17 cellular contexts compared by ENCODE assay signal in genomic region chr20:44660506-44660905, GRCh38. TPM values are rescaled to one million over a fixed set of nuclear protein-coding genes. Genes with fewer than 3 reads are reported as not detected.
DNase-seq lines count a peak whose midpoint lies in the region; ATAC-seq, FAIRE-seq and TF ChIP-seq lines count a peak whose summit lies in the region.
"Had no signal": no experiment of that assay in that cellular context is flagged by ENCODE, and none has a peak within 500 bp of the region (broad histone marks: within the 10 kb centered on the region; RNA-seq: fewer than 3 reads in every experiment).

No MANE protein-coding gene starts in this region.

- FAIRE-seq in GM12878 (lab: Jason Lieb, UNC) = peak; percentile 23
- FAIRE-seq: G401.6 had no signal

- H3K4me1 Mint-ChIP-seq in activated T-cell treated with anti-CD3 and anti-CD28 coated beads, Interleukin-2, amount 50 U/mL, for 72 hours (ENCODE audit: low read depth) = no peaks in the 10 kb centered on the region
- H3K4me1 Mint-ChIP-seq in activated T-cell treated with anti-CD3 and anti-CD28 coated beads, Interleukin-2, amount 50 U/mL, for 24 hours (ENCODE audit: low read depth) = peaks cover 2% of the 10 kb centered on the region
- peaks cover 11% of the 10 kb centered on the region for H3K4me1 Mint-ChIP-seq in stimulated activated effector memory CD8-positive, alpha-beta T cell treated with anti-CD3 and anti-CD28 coated beads, Interleukin-12 subunit alpha, Interleukin-12 subunit beta, amount 100 ng/mL, for 72 hours

- in situ Hi-C loops in GM23248 (cut with MboI) = no loop called here
- in situ Hi-C loops in GM12878 (cut with MboI) = no loop called here

- H3K9me3 Mint-ChIP-seq in activated T-cell treated with anti-CD3 and anti-CD28 coated beads, Interleukin-2, amount 50 U/mL, for 72 hours = no peaks in the 10 kb centered on the region
- H3K9me3 Mint-ChIP-seq in activated T-cell treated with anti-CD3 and anti-CD28 coated beads, Interleukin-2, amount 50 U/mL, for 24 hours = no peaks in the 10 kb centered on the region
- no peaks in the 10 kb centered on the region for H3K9me3 Mint-ChIP-seq in stimulated activated effector memory CD8-positive, alpha-beta T cell treated with anti-CD3 and anti-CD28 coated beads, Interleukin-12 subunit alpha, Interleukin-12 subunit beta, amount 100 ng/mL, for 72 hours
- H3K9me3 Mint-ChIP-seq: CD4-positive, alpha-beta T cell had no signal

- no peaks in the 10 kb centered on the region for H3K36me3 Mint-ChIP-seq in activated T-cell treated with anti-CD3 and anti-CD28 coated beads, Interleukin-2, amount 50 U/mL, for 72 hours (ENCODE audit: insufficient read depth in 2 of 2)
- no peaks in the 10 kb centered on the region for H3K36me3 Mint-ChIP-seq in activated T-cell treated with anti-CD3 and anti-CD28 coated beads, Interleukin-2, amount 50 U/mL, for 24 hours (ENCODE audit: low read depth)
- H3K36me3 Mint-ChIP-seq in stimulated activated effector memory CD8-positive, alpha-beta T cell treated with anti-CD3 and anti-CD28 coated beads, Interleukin-12 subunit alpha, Interleukin-12 subunit beta, amount 100 ng/mL, for 72 hours = no peaks in the 10 kb centered on the region

- H3K4me2 ChIP-seq in GM23248 (ENCODE audit: unreplicated experiment) (no peak overlapping the region), GM12878 (ENCODE audit: control insufficient read depth, insufficient read depth) (no peak overlapping the region)

- H3K27me3 ChIP-seq in GM23248 (replicated peaks; ENCODE audit: insufficient read depth) (no peaks in the 10 kb centered on the region), GM12878 (replicated peaks in 1 of 2; ENCODE audit: control insufficient read depth in 2 of 2, insufficient read depth in 2 of 2, low read length in 1 of 2) (no peaks in the 10 kb centered on the region), testis (no peaks in the 10 kb centered on the region)

- H3K27ac Mint-ChIP-seq in activated T-cell treated with anti-CD3 and anti-CD28 coated beads, Interleukin-2, amount 50 U/mL, for 72 hours = no peak overlapping the region
- no peak overlapping the region for H3K27ac Mint-ChIP-seq in activated T-cell treated with anti-CD3 and anti-CD28 coated beads, Interleukin-2, amount 50 U/mL, for 24 hours
- peak overlapping the region; percentile 54 for H3K27ac Mint-ChIP-seq in stimulated activated effector memory CD8-positive, alpha-beta T cell treated with anti-CD3 and anti-CD28 coated beads, Interleukin-12 subunit alpha, Interleukin-12 subunit beta, amount 100 ng/mL, for 72 hours
- H3K27ac Mint-ChIP-seq: CD4-positive, alpha-beta T cell had no signal

- no peaks in the 10 kb centered on the region for H3K9me2 ChIP-seq in GM23248 (ENCODE audit: insufficient read depth)

- H3K4me3 Mint-ChIP-seq in activated T-cell treated with anti-CD3 and anti-CD28 coated beads, Interleukin-2, amount 50 U/mL, for 72 hours = no peak overlapping the region
- no peak overlapping the region for H3K4me3 Mint-ChIP-seq in activated T-cell treated with anti-CD3 and anti-CD28 coated beads, Interleukin-2, amount 50 U/mL, for 24 hours
- H3K4me3 Mint-ChIP-seq in stimulated activated effector memory CD8-positive, alpha-beta T cell treated with anti-CD3 and anti-CD28 coated beads, Interleukin-12 subunit alpha, Interleukin-12 subunit beta, amount 100 ng/mL, for 72 hours = no peak overlapping the region
- H3K4me3 Mint-ChIP-seq: CD4-positive, alpha-beta T cell had no signal

- BruUV-seq in GM12878 (replicated peaks; lab: Mats Ljungman, UMichigan) = no TSS peak

- H2AFZ ChIP-seq in GM23248 (no peak overlapping the region), GM12878 (ENCODE audit: control insufficient read depth, low read depth, low read length) (peak overlapping the region; percentile 33; the same call in 1 of the 2 replicates)

- H3K36me3 ChIP-seq in GM23248 (ENCODE audit: low read depth) (no peaks in the 10 kb centered on the region), GM12878 (ENCODE audit: control insufficient read depth in 2 of 2, insufficient read depth in 2 of 2, low read length in 1 of 2) (no peaks in the 10 kb centered on the region), testis (ENCODE audit: low read depth, missing control alignments) (no peaks in the 10 kb centered on the region)

- no peak for TF ChIP-seq EP300 in GM12878 (IDR thresholded peaks at IDR 0.05; ENCODE audit: borderline replicate concordance in 1 of 2, control insufficient read depth in 1 of 2, low read depth in 2 of 2, low read length in 2 of 2)

- H3K9ac ChIP-seq in GM23248 (no peak overlapping the region), GM12878 (ENCODE audit: control insufficient read depth, insufficient read depth, low read length) (no peak overlapping the region)

- POLR2A ChIA-PET in GM12878 (lab: Charles Lee) = no interaction called here

- TF ChIP-seq RAD21 in GM12878 (IDR thresholded peaks at IDR 0.05; ENCODE audit: insufficient read depth, low read depth, low read length) = no peak

- H4K20me1 ChIP-seq in GM23248 (ENCODE audit: insufficient read depth) (no peaks in the 10 kb centered on the region), GM12878 (ENCODE audit: control insufficient read depth, insufficient read depth) (no peaks in the 10 kb centered on the region)

- H3K27ac ChIP-seq in GM23248 (no peak overlapping the region), GM12878 (ENCODE audit: control insufficient read depth, insufficient read depth) (no peak overlapping the region), testis (no peak overlapping the region)

- no peak for TF ChIP-seq POLR2A in GM12878 (IDR thresholded peaks at IDR 0.05; ENCODE audit: low read depth, low read length)
- TF ChIP-seq POLR2A in testis (IDR thresholded peaks at IDR 0.05) = no peak

- H3K4me3 ChIP-seq in GM23248 (no peak overlapping the region), GM12878 (no peak overlapping the region), testis (no peak overlapping the region)

- peaks cover 4% of the 10 kb centered on the region; the same call in 1 of the 2 replicates for H3F3A ChIP-seq in GM23248 (ENCODE audit: insufficient read depth)

- no peaks in the 10 kb centered on the region for H3K4me1 ChIP-seq in GM23248 (ENCODE audit: insufficient read depth)
- H3K4me1 ChIP-seq in GM12878 (ENCODE audit: control insufficient read depth, insufficient read depth, low read length) = no peaks in the 10 kb centered on the region; the same call in 1 of the 2 replicates
- no peaks in the 10 kb centered on the region for H3K4me1 ChIP-seq in testis

- no peak for DNase-seq in activated T-cell treated with anti-CD3 and anti-CD28 coated beads, Interleukin-2, amount 50 U/mL, for 72 hours
- DNase-seq in activated T-cell treated with anti-CD3 and anti-CD28 coated beads, Interleukin-2, amount 50 U/mL, for 24 hours = no peak
- DNase-seq in GM23248 (peak; percentile 32), GM12878 (ENCODE audit: low read depth, low spot score) (no peak), medulla oblongata (ENCODE audit: extremely low spot score) (no peak), testis (no peak), C1 segment of cervical spinal cord (lab: John Stamatoyannopoulos, UW) (no peak)
- DNase-seq in stimulated activated effector memory CD8-positive, alpha-beta T cell treated with anti-CD3 and anti-CD28 coated beads, Interleukin-12 subunit alpha, Interleukin-12 subunit beta, amount 100 ng/mL, for 72 hours (ENCODE audit: low spot score in 2 of 2) = no peak
- DNase-seq: Calu3; CD4-positive, alpha-beta T cell; GOT3; NCI-H1417; NCI-H1930; NCI-H2171; NCI-H510A had no signal

- H3K27me3 Mint-ChIP-seq in activated T-cell treated with anti-CD3 and anti-CD28 coated beads, Interleukin-2, amount 50 U/mL, for 72 hours (ENCODE audit: low read depth) = no peaks in the 10 kb centered on the region
- H3K27me3 Mint-ChIP-seq in activated T-cell treated with anti-CD3 and anti-CD28 coated beads, Interleukin-2, amount 50 U/mL, for 24 hours = no peaks in the 10 kb centered on the region
- H3K27me3 Mint-ChIP-seq: CD4-positive, alpha-beta T cell had no signal

- no peaks in the 10 kb centered on the region for H3K79me2 ChIP-seq in GM23248 (ENCODE audit: insufficient read depth)
- no peaks in the 10 kb centered on the region for H3K79me2 ChIP-seq in GM12878 (ENCODE audit: control insufficient read depth, insufficient read depth, low read length)

- ATAC-seq in activated T-cell treated with anti-CD3 and anti-CD28 coated beads, Interleukin-2, amount 50 U/mL, for 72 hours (replicated peaks in 1 of 2) = peak; percentile 18 to 53
- ATAC-seq in GM12878 = peak; percentile 79
- no peak for ATAC-seq in stimulated activated effector memory CD8-positive, alpha-beta T cell treated with anti-CD3 and anti-CD28 coated beads, Interleukin-12 subunit alpha, Interleukin-12 subunit beta, amount 100 ng/mL, for 72 hours

- SMC1A ChIA-PET in GM12878 (lab: Charles Lee; ENCODE audit: uncharacterized antibody, unreplicated experiment) = interaction anchor here (1.0 kb wide), 1 partner anchor 23 kb away, joined by 3 read pairs; no protein-coding TSS in a partner anchor

- CTCF ChIA-PET in GM12878 (lab: Yijun Ruan, JAX) = no interaction called here

- intact Hi-C loops in GM12878 (cut with micrococcal nuclease; ENCODE audit: unreplicated experiment) (no loop called here), testis (cut with DNase I; ENCODE audit: low total_unique reads) (no loop called here)

- H3K9me3 ChIP-seq in GM23248 (ENCODE audit: low read depth) (no peaks in the 10 kb centered on the region), GM12878 (replicated peaks; ENCODE audit: control insufficient read depth, insufficient read depth, low read length) (no peaks in the 10 kb centered on the region; the same call in 2 of the 3 replicates), testis (no peaks in the 10 kb centered on the region)

- TF ChIP-seq CTCF in GM12878 (IDR thresholded peaks at IDR 0.05 in 2 of 3, conservative IDR thresholded peaks at IDR 0.05 in 1 of 3; ENCODE audit: control insufficient read depth in 2 of 3, extremely low read depth in 1 of 3, insufficient read depth in 1 of 3, low read depth in 3 of 3, low read length in 3 of 3) = no peak
- no peak for TF ChIP-seq CTCF in testis (IDR thresholded peaks at IDR 0.05)

- RAD21 ChIA-PET in GM12878 (lab: Charles Lee; ENCODE audit: unreplicated experiment) = no interaction called here

- 83 to 90% methylated on average over 2 of the region's 2 CpGs for WGBS in GM23248 (ENCODE audit: low coverage in 1 of 2, low lambda C conversion rate in 2 of 2, missing lambda C conversion rate in 2 of 2), 2 experiments
- 0% methylated on average over 2 of the region's 2 CpGs for WGBS in GM12878 (ENCODE audit: insufficient coverage, insufficient replicate concordance, low lambda C conversion rate, missing lambda C conversion rate)
- 86 to 94% methylated on average over 2 of the region's 2 CpGs for WGBS in testis, 2 donors

RNA-seq across cellular contexts. Expression of gene ADA, which starts 9.0 kb away (rescaled TPM):
- 10 to 100 TPM; 26.7 to 43.4 TPM for total RNA-seq in activated T-cell treated with anti-CD3 and anti-CD28 coated beads, Interleukin-2, amount 50 U/mL, for 72 hours
- 7.0 and 8.6 TPM in 2 replicates for total RNA-seq in GM23248 (2014; rRNA removed; shearing (Covaris generic))
- 17.5 and 19.3 TPM in 2 replicates for polyA plus RNA-seq in GM23248 (2016; fragmentation: Nextera tagmentation; extraction: Ambion mirVana)
- 51.8 and 52.9 TPM in 2 replicates for total RNA-seq in GM12878 (2013; cell fraction: nucleolus; rRNA removed)
- 74.6 and 78.6 TPM in 2 replicates for total RNA-seq in GM12878 (2014; rRNA removed)
- 69.1 and 69.5 TPM in 2 replicates for total RNA-seq in GM12878 (2014; rRNA removed; fragmentation: Illumina TruSeq; extraction: Trizol)
- 99.0 and 105 TPM in 2 replicates for total RNA-seq in GM12878 (2021)
- 54.0 TPM for polyA plus RNA-seq in GM12878 (2011; ENCODE audit: low read depth)
- 88.9 and 129 TPM in 2 replicates for polyA plus RNA-seq in GM12878 (2011; rRNA removed)
- 142 and 175 TPM in 2 replicates for polyA plus RNA-seq in GM12878 (2011; cell fraction: cytosol; rRNA removed)
- 152 and 179 TPM in 2 replicates for polyA plus RNA-seq in GM12878 (2011; cell fraction: nucleus; rRNA removed)
- 58.7 and 86.7 TPM in 2 replicates for polyA plus RNA-seq in GM12878 (2012)
- polyA plus RNA-seq in GM12878 (2014; fragmentation: Illumina TruSeq; extraction: Trizol) = 71.6 and 82.7 TPM in 2 replicates
- polyA plus RNA-seq in GM12878 (2014; fragmentation: Nextera tagmentation; extraction: Ambion mirVana) = 10 to 100 TPM; 40.9 to 70.6 TPM
- 122 and 125 TPM in 2 replicates for polyA plus RNA-seq in GM12878 (2014; rRNA removed)
- polyA plus RNA-seq in GM12878 (2016; fragmentation: Nextera tagmentation; extraction: Ambion mirVana) = 100 to 1,000 TPM; 189 to 217 TPM
- 75.2 and 93.0 TPM in 2 replicates for polyA minus RNA-seq in GM12878 (2011; rRNA and poly(A)+ RNA removed)
- 21.2 and 28.5 TPM in 2 replicates for polyA minus RNA-seq in GM12878 (2011; cell fraction: cytosol; rRNA and poly(A)+ RNA removed)
- polyA minus RNA-seq in GM12878 (2011; cell fraction: nucleus; rRNA and poly(A)+ RNA removed) = 21.6 and 28.6 TPM in 2 replicates
- 10 to 100 TPM; 10.0 to 11.2 TPM for total RNA-seq in testis
- polyA plus RNA-seq in testis (ENCODE audit: insufficient read depth, low read depth, low replicate concordance) = 8.2 TPM

RNA-seq across cellular contexts. Expression of gene CCN5, which starts 54.7 kb away (rescaled TPM):
- total RNA-seq in activated T-cell treated with anti-CD3 and anti-CD28 coated beads, Interleukin-2, amount 50 U/mL, for 72 hours = not detected
- 24.5 and 47.3 TPM in 2 replicates for total RNA-seq in GM23248 (2014; rRNA removed; shearing (Covaris generic))
- 20.8 and 23.6 TPM in 2 replicates for polyA plus RNA-seq in GM23248 (2016; fragmentation: Nextera tagmentation; extraction: Ambion mirVana)
- total RNA-seq in GM12878 (2013; cell fraction: nucleolus; rRNA removed) = not detected in 2 replicates
- not detected in 2 replicates for total RNA-seq in GM12878 (2014; rRNA removed)
- total RNA-seq in GM12878 (2014; rRNA removed; fragmentation: Illumina TruSeq; extraction: Trizol) = not detected in 2 replicates
- 0.15 TPM in 1 of 2 replicates, not detected in the other for total RNA-seq in GM12878 (2021)
- not detected for polyA plus RNA-seq in GM12878 (2011; ENCODE audit: low read depth)
- not detected in 2 replicates for polyA plus RNA-seq in GM12878 (2011; rRNA removed)
- polyA plus RNA-seq in GM12878 (2011; cell fraction: cytosol; rRNA removed) = not detected in 2 replicates
- polyA plus RNA-seq in GM12878 (2011; cell fraction: nucleus; rRNA removed) = not detected in 2 replicates
- 0.06 TPM in 1 of 2 replicates, not detected in the other for polyA plus RNA-seq in GM12878 (2012)
- polyA plus RNA-seq in GM12878 (2014; fragmentation: Illumina TruSeq; extraction: Trizol) = not detected in 2 replicates
- not detected for polyA plus RNA-seq in GM12878 (2014; fragmentation: Nextera tagmentation; extraction: Ambion mirVana)
- polyA plus RNA-seq in GM12878 (2014; rRNA removed) = not detected in 2 replicates
- polyA plus RNA-seq in GM12878 (2016; fragmentation: Nextera tagmentation; extraction: Ambion mirVana) = under 1 TPM in 1 of 2 experiments, not detected in 1; 0.14 TPM
- polyA minus RNA-seq in GM12878 (2011; rRNA and poly(A)+ RNA removed) = not detected in 2 replicates
- polyA minus RNA-seq in GM12878 (2011; cell fraction: cytosol; rRNA and poly(A)+ RNA removed) = 6.1 and 8.0 TPM in 2 replicates
- 0.36 and 1.5 TPM in 2 replicates for polyA minus RNA-seq in GM12878 (2011; cell fraction: nucleus; rRNA and poly(A)+ RNA removed)
- 100 to 1,000 TPM in 1 of 2 donors, 10 to 100 TPM in 1; 37.0 to 152 TPM for total RNA-seq in testis
- polyA plus RNA-seq in testis (ENCODE audit: insufficient read depth, low read depth, low replicate concordance) = 52.0 TPM
- total RNA-seq: A673; CD4-positive, alpha-beta T cell had no signal

Comparison
In these comparisons a context has a peak if more than half of its experiments do, and no peak if none do; other contexts are left out.
1. RNA of gene CCN5, which starts 54.7 kb away (total RNA-seq): 37.0 to 152 TPM in testis and 24.5 to 47.3 TPM in GM23248; 0.15 TPM in GM12878 and not detected in activated T-cell treated with anti-CD3 and anti-CD28 coated beads, Interleukin-2, amount 50 U/mL, for 72 hours; every median in the first group is over 10 times any median in the second.